Comparison of ENCODE assay signal across 1 cellular context in genomic region chr1:18950415-18951026, GRCh38.
A peak's percentile ranks its signal among the peaks of the same experiment; 100 is the strongest.
TF ChIP-seq lines count a peak whose summit lies in the region.

No MANE protein-coding gene starts in this region.

TF ChIP-seq in HepG2, 621 proteins besides CTCF, POLR2A, EP300 and RAD21 (continued from another document and continues in another):
- no peak for TF ChIP-seq GMEB1 (CRISPR knock-in tag; IDR thresholded peaks at IDR 0.05; ENCODE audit: borderline replicate concordance)
- no peak for TF ChIP-seq ZBTB8A (CRISPR knock-in tag; IDR thresholded peaks at IDR 0.05; ENCODE audit: borderline replicate concordance, low read depth)
- no peak for TF ChIP-seq MNT (IDR thresholded peaks at IDR 0.05)
- no peak for TF ChIP-seq MTF1 (CRISPR knock-in tag; IDR thresholded peaks at IDR 0.05)
- TF ChIP-seq TERF1 (CRISPR knock-in tag; IDR thresholded peaks at IDR 0.05): no peak
- TF ChIP-seq TAF1 (CRISPR knock-in tag; IDR thresholded peaks at IDR 0.05): no peak
- no peak for TF ChIP-seq FLYWCH1 (CRISPR knock-in tag; IDR thresholded peaks at IDR 0.05)
- no peak for TF ChIP-seq ZBTB3 (CRISPR knock-in tag; IDR thresholded peaks at IDR 0.05; ENCODE audit: borderline replicate concordance, low read depth)
- no peak for TF ChIP-seq MTA1 (CRISPR knock-in tag; IDR thresholded peaks at IDR 0.05; ENCODE audit: borderline replicate concordance)
- no peak for TF ChIP-seq ZBTB10 (CRISPR knock-in tag; IDR thresholded peaks at IDR 0.05; ENCODE audit: borderline replicate concordance)
- no peak for TF ChIP-seq LCORL (IDR thresholded peaks at IDR 0.05)
- TF ChIP-seq LCORL (CRISPR knock-in tag; IDR thresholded peaks at IDR 0.05): peak; percentile 60
- no peak for TF ChIP-seq ZNF432 (CRISPR knock-in tag; IDR thresholded peaks at IDR 0.05; ENCODE audit: borderline replicate concordance)
- 0 out of 2 replicates have a peak, but pooled peaks have one; percentile 21 for TF ChIP-seq ZNF574 (CRISPR knock-in tag; IDR thresholded peaks at IDR 0.05)
- no peak for TF ChIP-seq ZFP91 (CRISPR knock-in tag; IDR thresholded peaks at IDR 0.05; ENCODE audit: borderline replicate concordance)
- TF ChIP-seq MED1 (CRISPR knock-in tag; IDR thresholded peaks at IDR 0.05): 0 out of 2 replicates have a peak, but pooled peaks have one; percentile 40
- 0 out of 2 replicates have a peak, but pooled peaks have one; percentile 30 for TF ChIP-seq ZMAT3 (CRISPR knock-in tag; conservative IDR thresholded peaks at IDR 0.05)
- TF ChIP-seq ZNF781 (CRISPR knock-in tag; IDR thresholded peaks at IDR 0.05; ENCODE audit: borderline replicate concordance, not compliant biosample characterization): no peak
- 0 out of 2 replicates have a peak, but pooled peaks have one; percentile 29 for TF ChIP-seq TFE3 (CRISPR knock-in tag; IDR thresholded peaks at IDR 0.05)
- TF ChIP-seq PHF20 (CRISPR knock-in tag; IDR thresholded peaks at IDR 0.05): no peak
- TF ChIP-seq ZNF619 (CRISPR knock-in tag; IDR thresholded peaks at IDR 0.05): no peak
- no peak for TF ChIP-seq CAMTA2 (CRISPR knock-in tag; IDR thresholded peaks at IDR 0.05; ENCODE audit: borderline replicate concordance)
- TF ChIP-seq ZBTB14 (CRISPR knock-in tag; IDR thresholded peaks at IDR 0.05): no peak
- no peak for TF ChIP-seq ZNF83 (CRISPR knock-in tag; IDR thresholded peaks at IDR 0.05; ENCODE audit: borderline replicate concordance)
- TF ChIP-seq HDAC2 (CRISPR knock-in tag; IDR thresholded peaks at IDR 0.05): no peak
- TF ChIP-seq ARNTL (CRISPR knock-in tag; IDR thresholded peaks at IDR 0.05): no peak; the same call in 1 of the 2 replicates
- no peak for TF ChIP-seq NFE2L2 (IDR thresholded peaks at IDR 0.05; ENCODE audit: low read length)
- TF ChIP-seq ZNF441 (CRISPR knock-in tag; IDR thresholded peaks at IDR 0.05; ENCODE audit: borderline replicate concordance): no peak
- peak; percentile 61; the same call in 1 of the 2 replicates for TF ChIP-seq MEF2D (CRISPR knock-in tag; IDR thresholded peaks at IDR 0.05)
- TF ChIP-seq ZNF143 (CRISPR knock-in tag; IDR thresholded peaks at IDR 0.05): 0 out of 2 replicates have a peak, but pooled peaks have one; percentile 32
- peak; percentile 28; the same call in 1 of the 2 replicates for TF ChIP-seq ZNF777 (CRISPR knock-in tag; IDR thresholded peaks at IDR 0.05)
- TF ChIP-seq ZNF629 (CRISPR knock-in tag; conservative IDR thresholded peaks at IDR 0.05): 0 out of 2 replicates have a peak, but pooled peaks have one; percentile 16
- TF ChIP-seq EZH2 (conservative IDR thresholded peaks at IDR 0.05; ENCODE audit: low read depth, low read length): no peak
- no peak for TF ChIP-seq DMAP1 (CRISPR knock-in tag; IDR thresholded peaks at IDR 0.05)
- TF ChIP-seq ZNF564 (CRISPR knock-in tag; IDR thresholded peaks at IDR 0.05): 0 out of 2 replicates have a peak, but pooled peaks have one; percentile 28
- peak; percentile 35; the same call in 1 of the 2 replicates for TF ChIP-seq GABPB1 (CRISPR knock-in tag; IDR thresholded peaks at IDR 0.05)
- 0 out of 2 replicates have a peak, but pooled peaks have one; percentile 26 for TF ChIP-seq ZFP90 (CRISPR knock-in tag; IDR thresholded peaks at IDR 0.05; ENCODE audit: borderline replicate concordance)
- TF ChIP-seq MXI1 (IDR thresholded peaks at IDR 0.05; ENCODE audit: borderline replicate concordance, low read depth, low read length): no peak
- TF ChIP-seq SP140L (CRISPR knock-in tag; IDR thresholded peaks at IDR 0.05; ENCODE audit: borderline replicate concordance): no peak
- TF ChIP-seq JARID2 (CRISPR knock-in tag; IDR thresholded peaks at IDR 0.05; ENCODE audit: insufficient replicate concordance): no peak
- no peak for TF ChIP-seq JUNB (CRISPR knock-in tag; IDR thresholded peaks at IDR 0.05; ENCODE audit: borderline replicate concordance)
- TF ChIP-seq ZBTB42 (CRISPR knock-in tag; IDR thresholded peaks at IDR 0.05): no peak
- TF ChIP-seq MLXIP (CRISPR knock-in tag; IDR thresholded peaks at IDR 0.05; ENCODE audit: borderline replicate concordance): no peak
- no peak for TF ChIP-seq DPF2 (CRISPR knock-in tag; IDR thresholded peaks at IDR 0.05; ENCODE audit: borderline replicate concordance, low read depth)
- TF ChIP-seq DNMT3B (CRISPR knock-in tag; conservative IDR thresholded peaks at IDR 0.05): no peak
- 0 out of 2 replicates have a peak, but pooled peaks have one; percentile 44 for TF ChIP-seq ZBTB20 (CRISPR knock-in tag; IDR thresholded peaks at IDR 0.05; ENCODE audit: borderline replicate concordance, low read depth)
- no peak for TF ChIP-seq NRL (CRISPR knock-in tag; IDR thresholded peaks at IDR 0.05; ENCODE audit: borderline replicate concordance)
- no peak for TF ChIP-seq ZNF337 (CRISPR knock-in tag; IDR thresholded peaks at IDR 0.05; ENCODE audit: borderline replicate concordance, low read depth)
- TF ChIP-seq KDM5B (CRISPR knock-in tag; IDR thresholded peaks at IDR 0.05; ENCODE audit: borderline replicate concordance): no peak
- no peak for TF ChIP-seq KDM5A (IDR thresholded peaks at IDR 0.05; ENCODE audit: borderline replicate concordance, low read length)
